In genomic region chr17:82457071-82457789, GRCh38 we compare ENCODE assay signal across 1 cellular context.
TF ChIP-seq lines count a peak whose summit lies in the region.

No MANE protein-coding gene starts in this region.

TF ChIP-seq in K562, 482 proteins besides CTCF, POLR2A, EP300 and RAD21 (continued from another document and continues in another):
- TF ChIP-seq MTA2 (IDR thresholded peaks at IDR 0.05; ENCODE audit: low read depth) (no peak), GATA2 (CRISPR knock-in tag; IDR thresholded peaks at IDR 0.05) (no peak), XRCC5 (IDR thresholded peaks at IDR 0.05; ENCODE audit: low read depth, low read length) (no peak), ZBED1 (IDR thresholded peaks at IDR 0.05) (no peak), ZFX (CRISPR knock-in tag; IDR thresholded peaks at IDR 0.05) (0 out of 2 replicates have a peak, but pooled peaks have one; percentile 4), MEIS2 (IDR thresholded peaks at IDR 0.05; ENCODE audit: partially characterized antibody) (peak; percentile 49), RBM17 (IDR thresholded peaks at IDR 0.05; ENCODE audit: borderline replicate concordance, low read depth, low read length) (no peak), HBP1 (CRISPR knock-in tag; IDR thresholded peaks at IDR 0.05) (no peak), THAP7 (CRISPR knock-in tag; IDR thresholded peaks at IDR 0.05) (no peak), HMGXB4 (CRISPR knock-in tag; IDR thresholded peaks at IDR 0.05) (no peak), CREB3 (tag; conservative IDR thresholded peaks at IDR 0.05; ENCODE audit: low read depth) (peak; percentile 49; the same call in 1 of the 2 replicates), NBN (IDR thresholded peaks at IDR 0.05; ENCODE audit: low read depth) (0 out of 2 replicates have a peak, but pooled peaks have one; percentile 4), DEAF1 (CRISPR knock-in tag; IDR thresholded peaks at IDR 0.05) (no peak), ZNF12 (CRISPR knock-in tag; IDR thresholded peaks at IDR 0.05) (no peak), SPI1 (IDR thresholded peaks at IDR 0.05; ENCODE audit: borderline replicate concordance, low read depth, low read length) (no peak), MCM5 (IDR thresholded peaks at IDR 0.05; ENCODE audit: low read depth) (no peak), YY1 (IDR thresholded peaks at IDR 0.05; ENCODE audit: borderline replicate concordance in 1 of 3, control insufficient read depth in 1 of 3, extremely low read depth in 1 of 3, insufficient read depth in 3 of 3, insufficient read length in 1 of 3, insufficient replicate concordance in 2 of 3, low read depth in 1 of 3, low read length in 2 of 3) (peak in 1 of 3 experiments; percentile 35), TGIF2 (CRISPR knock-in tag; IDR thresholded peaks at IDR 0.05) (no peak), HMBOX1 (IDR thresholded peaks at IDR 0.05) (peak; percentile 94), SRSF3 (IDR thresholded peaks at IDR 0.05; ENCODE audit: insufficient read depth, low read length) (no peak), POLR2G (IDR thresholded peaks at IDR 0.05; ENCODE audit: low read depth, low read length) (no peak), TCF3 (CRISPR knock-in tag; IDR thresholded peaks at IDR 0.05) (no peak), RFX1 (IDR thresholded peaks at IDR 0.05) (no peak), TCF7L2 (IDR thresholded peaks at IDR 0.05; ENCODE audit: low read depth, low read length) (no peak), ZBTB7A (IDR thresholded peaks at IDR 0.05; ENCODE audit: borderline replicate concordance, control insufficient read depth, low read depth, low read length) (no peak), FOXK2 (conservative IDR thresholded peaks at IDR 0.05 in 1 of 2, IDR thresholded peaks at IDR 0.05 in 1 of 2; ENCODE audit: low read depth in 2 of 2) (no peak), PBX2 (CRISPR knock-in tag; IDR thresholded peaks at IDR 0.05; ENCODE audit: low read depth) (peak; percentile 40; the same call in 1 of the 2 replicates), PBX2 (tag; conservative IDR thresholded peaks at IDR 0.05; ENCODE audit: low read depth) (peak; percentile 56), HDAC3 (IDR thresholded peaks at IDR 0.05; ENCODE audit: borderline replicate concordance, partially characterized antibody) (peak; percentile 39), RFX7 (CRISPR knock-in tag; IDR thresholded peaks at IDR 0.05) (peak; percentile 11; the same call in 1 of the 2 replicates), SREBF1 (IDR thresholded peaks at IDR 0.05; ENCODE audit: borderline replicate concordance, low read depth, low read length) (no peak), TFAP4 (CRISPR knock-in tag; IDR thresholded peaks at IDR 0.05; ENCODE audit: borderline replicate concordance) (no peak; the same call in 1 of the 2 replicates), FOSL1 (tag; conservative IDR thresholded peaks at IDR 0.05) (no peak; the same call in 1 of the 2 replicates), USF2 (CRISPR knock-in tag; IDR thresholded peaks at IDR 0.05) (no peak), CBX3 (IDR thresholded peaks at IDR 0.05; ENCODE audit: borderline replicate concordance in 1 of 2, low read length in 2 of 2) (no peak), MYBL2 (IDR thresholded peaks at IDR 0.05; ENCODE audit: low read depth) (no peak; the same call in 1 of the 2 replicates), MYBL2 (CRISPR knock-in tag; IDR thresholded peaks at IDR 0.05; ENCODE audit: borderline replicate concordance) (no peak), TRIM24 (IDR thresholded peaks at IDR 0.05) (no peak), EZH2 (IDR thresholded peaks at IDR 0.05; ENCODE audit: borderline replicate concordance, low read depth, low read length) (no peak), CTBP1 (IDR thresholded peaks at IDR 0.05; ENCODE audit: borderline replicate concordance) (peak; percentile 24; the same call in 1 of the 2 replicates), TAL1 (IDR thresholded peaks at IDR 0.05) (0 out of 2 replicates have a peak, but pooled peaks have one; percentile 10), TFAM (CRISPR knock-in tag; conservative IDR thresholded peaks at IDR 0.05) (no peak), PTTG1 (tag; IDR thresholded peaks at IDR 0.05; ENCODE audit: low read depth) (no peak), UBTF (IDR thresholded peaks at IDR 0.05; ENCODE audit: borderline replicate concordance in 1 of 2, low read depth in 2 of 2, low read length in 2 of 2) (no peak), KDM4B (IDR thresholded peaks at IDR 0.05; ENCODE audit: borderline replicate concordance in 2 of 2, low read depth in 1 of 2) (no peak), ARHGAP35 (IDR thresholded peaks at IDR 0.05; ENCODE audit: partially characterized antibody) (no peak), CBX2 (IDR thresholded peaks at IDR 0.05; ENCODE audit: insufficient read depth, low read length, poor library complexity, severe bottlenecking) (no peak), ZNF785 (CRISPR knock-in tag; IDR thresholded peaks at IDR 0.05) (no peak), PATZ1 (CRISPR knock-in tag; IDR thresholded peaks at IDR 0.05; ENCODE audit: borderline replicate concordance) (no peak)
